Comparison of ENCODE assay signal across 21 cellular contexts in genomic region chr10:19785366-19785765, GRCh38. TPM values are rescaled to one million over a fixed set of nuclear protein-coding genes. Genes with fewer than 3 reads are reported as not detected.
"Had no signal": no experiment of that assay in that cellular context is flagged by ENCODE, and none has a peak within 500 bp of the region (broad histone marks: within the 10 kb centered on the region; RNA-seq: fewer than 3 reads in every experiment).

No MANE protein-coding gene starts in this region.

- DNase-seq: cortex of kidney; dorsolateral prefrontal cortex; effector CD8-positive, alpha-beta T cell; foreskin melanocyte; heart left ventricle; hippocampal formation; left colon; left ventricle myocardium superior; mesendoderm; naive thymus-derived CD4-positive, alpha-beta T cell; nephron progenitor cell; psoas muscle; retina; stimulated activated CD4-positive, alpha-beta T cell treated with anti-CD3 and anti-CD28 coated beads, Interleukin-2, amount 100 ng/mL, for 24 hours; stimulated activated CD4-positive, alpha-beta T cell treated with anti-CD3 and anti-CD28 coated beads, Interleukin-4, amount 100 ng/mL, for 4 hours; stimulated activated naive B cell treated with anti-CD40 and anti-IgM and Interleukin-4, amounts not matched to agents 10 μg/mL and 1 μg/mL and 100 μg/mL, for 72 hours; stimulated activated naive CD8-positive, alpha-beta T cell treated with anti-CD3 and anti-CD28 coated beads, Interleukin-15, amount 100 ng/mL, for 72 hours; substantia nigra; transverse colon had no signal

- H3K27ac ChIP-seq: dorsolateral prefrontal cortex, heart left ventricle, psoas muscle, thoracic aorta, transverse colon had no signal

- H3K36me3 ChIP-seq: heart left ventricle, thoracic aorta, transverse colon had no signal

- H3K4me1 ChIP-seq: heart left ventricle, psoas muscle, transverse colon had no signal

- H3K9me3 ChIP-seq: heart left ventricle, psoas muscle, thoracic aorta, transverse colon had no signal

- H3K27me3 ChIP-seq: heart left ventricle, transverse colon had no signal

- H3K4me3 ChIP-seq: dorsolateral prefrontal cortex, heart left ventricle, lung, psoas muscle, thoracic aorta, transverse colon had no signal

RNA-seq across cellular contexts. Expression of gene PLXDC2, which starts 30.9 kb away (rescaled TPM):
- polyA plus RNA-seq: naive thymus-derived CD4-positive, alpha-beta T cell had no signal
